In the genomic region with DNA sequence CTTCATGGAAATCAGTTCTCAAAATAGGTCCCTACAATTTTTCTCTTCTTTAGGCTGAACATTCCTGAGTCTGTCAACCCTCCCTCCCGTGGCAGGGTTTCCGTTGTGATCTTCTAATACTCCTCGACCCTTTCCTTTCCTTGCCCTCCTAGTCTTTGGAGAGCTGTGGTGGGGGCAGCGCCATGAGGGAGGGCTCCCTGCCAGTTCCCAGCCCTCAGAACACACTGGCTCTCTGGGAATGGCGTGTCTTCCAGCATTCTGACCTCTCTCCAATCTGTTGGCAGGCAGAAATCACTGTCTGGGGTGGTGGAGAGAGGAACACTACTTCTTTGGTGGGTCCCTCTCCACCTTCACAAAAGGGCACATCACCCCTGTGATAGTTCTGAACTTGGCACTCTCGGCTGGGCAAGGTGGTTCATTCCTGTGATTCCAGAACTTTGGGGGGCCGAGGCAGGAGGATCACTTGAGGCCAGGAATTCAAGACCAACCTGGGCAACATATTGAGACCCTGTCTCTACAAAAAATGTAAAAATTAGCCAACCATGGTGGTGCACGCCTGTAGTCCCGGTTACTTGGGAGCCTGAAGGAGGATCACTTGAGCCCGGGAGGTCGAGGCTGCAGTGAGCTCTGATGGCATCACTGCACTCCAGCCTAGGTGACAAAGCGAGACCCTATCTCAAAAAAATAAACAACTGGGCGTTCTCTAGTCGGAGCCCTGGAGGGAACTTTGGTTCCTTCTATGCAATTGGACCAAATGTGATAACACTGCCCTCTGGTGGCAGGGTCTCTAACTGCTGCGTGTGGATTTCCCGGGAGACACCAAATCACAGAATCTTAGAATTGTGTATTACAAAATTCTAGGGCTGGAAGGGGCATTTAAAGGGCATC, we compare ENCODE assay signal across 1 cellular context.
A peak's percentile ranks its signal among the peaks of the same experiment; 100 is the strongest.
TF ChIP-seq lines count a peak whose summit lies in the region.

No MANE protein-coding gene starts in this region.

TF ChIP-seq in K562, 482 proteins besides CTCF, POLR2A, EP300 and RAD21 (continued from another document):
- TF ChIP-seq, protein P1, sequence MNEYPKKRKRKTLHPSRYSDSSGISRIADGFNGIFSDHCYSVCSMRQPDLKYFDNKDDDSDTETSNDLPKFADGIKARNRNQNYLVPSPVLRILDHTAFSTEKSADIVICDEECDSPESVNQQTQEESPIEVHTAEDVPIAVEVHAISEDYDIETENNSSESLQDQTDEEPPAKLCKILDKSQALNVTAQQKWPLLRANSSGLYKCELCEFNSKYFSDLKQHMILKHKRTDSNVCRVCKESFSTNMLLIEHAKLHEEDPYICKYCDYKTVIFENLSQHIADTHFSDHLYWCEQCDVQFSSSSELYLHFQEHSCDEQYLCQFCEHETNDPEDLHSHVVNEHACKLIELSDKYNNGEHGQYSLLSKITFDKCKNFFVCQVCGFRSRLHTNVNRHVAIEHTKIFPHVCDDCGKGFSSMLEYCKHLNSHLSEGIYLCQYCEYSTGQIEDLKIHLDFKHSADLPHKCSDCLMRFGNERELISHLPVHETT (CRISPR knock-in tag; conservative IDR thresholded peaks at IDR 0.05 in 1 of 2, IDR thresholded peaks at IDR 0.05 in 1 of 2) = no peak
- peak; percentile 69 for TF ChIP-seq ARID2 (IDR thresholded peaks at IDR 0.05)
- no peak for TF ChIP-seq ZFX (CRISPR knock-in tag; IDR thresholded peaks at IDR 0.05)
- no peak for TF ChIP-seq ZNF224 (CRISPR knock-in tag; IDR thresholded peaks at IDR 0.05)
- peak; percentile 89 for TF ChIP-seq SMC3 (conservative IDR thresholded peaks at IDR 0.05; ENCODE audit: insufficient read depth, low read depth, low read length)
- TF ChIP-seq NR1H2 (CRISPR knock-in tag; IDR thresholded peaks at IDR 0.05) = no peak
- 0 out of 2 replicates have a peak, but pooled peaks have one; percentile 46 for TF ChIP-seq TARDBP (IDR thresholded peaks at IDR 0.05)
- TF ChIP-seq RFX1 (IDR thresholded peaks at IDR 0.05) = no peak
- peak; percentile 22; the same call in 1 of the 2 replicates for TF ChIP-seq ATF7 (IDR thresholded peaks at IDR 0.05)
- TF ChIP-seq TEAD4 (IDR thresholded peaks at IDR 0.05; ENCODE audit: low read length) = peak; percentile 32; the same call in 1 of the 2 replicates
- no peak for TF ChIP-seq TEAD4 (CRISPR knock-in tag; IDR thresholded peaks at IDR 0.05; ENCODE audit: borderline replicate concordance)
- TF ChIP-seq PHF21A (IDR thresholded peaks at IDR 0.05; ENCODE audit: borderline replicate concordance, low read depth) = 0 out of 2 replicates have a peak, but pooled peaks have one; percentile 12
- no peak for TF ChIP-seq TAF15 (IDR thresholded peaks at IDR 0.05; ENCODE audit: low read depth, low read length)
- TF ChIP-seq POLR2AphosphoS2 (IDR thresholded peaks at IDR 0.05; ENCODE audit: low read length) = no peak
- TF ChIP-seq MAZ (CRISPR knock-in tag; conservative IDR thresholded peaks at IDR 0.05 in 1 of 2, IDR thresholded peaks at IDR 0.05 in 1 of 2) = no peak
- TF ChIP-seq, protein P2, sequence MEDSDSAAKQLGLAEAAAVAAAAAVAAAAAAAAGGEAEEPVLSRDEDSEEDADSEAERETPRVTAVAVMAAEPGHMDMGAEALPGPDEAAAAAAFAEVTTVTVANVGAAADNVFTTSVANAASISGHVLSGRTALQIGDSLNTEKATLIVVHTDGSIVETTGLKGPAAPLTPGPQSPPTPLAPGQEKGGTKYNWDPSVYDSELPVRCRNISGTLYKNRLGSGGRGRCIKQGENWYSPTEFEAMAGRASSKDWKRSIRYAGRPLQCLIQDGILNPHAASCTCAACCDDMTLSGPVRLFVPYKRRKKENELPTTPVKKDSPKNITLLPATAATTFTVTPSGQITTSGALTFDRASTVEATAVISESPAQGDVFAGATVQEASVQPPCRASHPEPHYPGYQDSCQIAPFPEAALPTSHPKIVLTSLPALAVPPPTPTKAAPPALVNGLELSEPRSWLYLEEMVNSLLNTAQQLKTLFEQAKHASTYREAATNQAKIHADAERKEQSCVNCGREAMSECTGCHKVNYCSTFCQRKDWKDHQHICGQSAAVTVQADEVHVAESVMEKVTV (CRISPR knock-in tag; IDR thresholded peaks at IDR 0.05) = peak; percentile 93
- peak in 1 of 2 experiments; percentile 46; a peak in 1 of 4 replicates for TF ChIP-seq FOXK2 (conservative IDR thresholded peaks at IDR 0.05 in 1 of 2, IDR thresholded peaks at IDR 0.05 in 1 of 2; ENCODE audit: low read depth in 2 of 2)
- no peak for TF ChIP-seq NFYB (IDR thresholded peaks at IDR 0.05; ENCODE audit: extremely low read depth, insufficient read length)
- TF ChIP-seq CXXC5 (CRISPR knock-in tag; IDR thresholded peaks at IDR 0.05) = 0 out of 2 replicates have a peak, but pooled peaks have one; percentile 16
- TF ChIP-seq, protein P3, sequence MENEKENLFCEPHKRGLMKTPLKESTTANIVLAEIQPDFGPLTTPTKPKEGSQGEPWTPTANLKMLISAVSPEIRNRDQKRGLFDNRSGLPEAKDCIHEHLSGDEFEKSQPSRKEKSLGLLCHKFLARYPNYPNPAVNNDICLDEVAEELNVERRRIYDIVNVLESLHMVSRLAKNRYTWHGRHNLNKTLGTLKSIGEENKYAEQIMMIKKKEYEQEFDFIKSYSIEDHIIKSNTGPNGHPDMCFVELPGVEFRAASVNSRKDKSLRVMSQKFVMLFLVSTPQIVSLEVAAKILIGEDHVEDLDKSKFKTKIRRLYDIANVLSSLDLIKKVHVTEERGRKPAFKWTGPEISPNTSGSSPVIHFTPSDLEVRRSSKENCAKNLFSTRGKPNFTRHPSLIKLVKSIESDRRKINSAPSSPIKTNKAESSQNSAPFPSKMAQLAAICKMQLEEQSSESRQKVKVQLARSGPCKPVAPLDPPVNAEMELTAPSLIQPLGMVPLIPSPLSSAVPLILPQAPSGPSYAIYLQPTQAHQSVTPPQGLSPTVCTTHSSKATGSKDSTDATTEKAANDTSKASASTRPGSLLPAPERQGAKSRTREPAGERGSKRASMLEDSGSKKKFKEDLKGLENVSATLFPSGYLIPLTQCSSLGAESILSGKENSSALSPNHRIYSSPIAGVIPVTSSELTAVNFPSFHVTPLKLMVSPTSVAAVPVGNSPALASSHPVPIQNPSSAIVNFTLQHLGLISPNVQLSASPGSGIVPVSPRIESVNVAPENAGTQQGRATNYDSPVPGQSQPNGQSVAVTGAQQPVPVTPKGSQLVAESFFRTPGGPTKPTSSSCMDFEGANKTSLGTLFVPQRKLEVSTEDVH (IDR thresholded peaks at IDR 0.05; ENCODE audit: low read depth, partially characterized antibody) = no peak
- 0 out of 2 replicates have a peak, but pooled peaks have one; percentile 31 for TF ChIP-seq ZNF165 (CRISPR knock-in tag; IDR thresholded peaks at IDR 0.05; ENCODE audit: borderline replicate concordance)
- TF ChIP-seq, protein P4, sequence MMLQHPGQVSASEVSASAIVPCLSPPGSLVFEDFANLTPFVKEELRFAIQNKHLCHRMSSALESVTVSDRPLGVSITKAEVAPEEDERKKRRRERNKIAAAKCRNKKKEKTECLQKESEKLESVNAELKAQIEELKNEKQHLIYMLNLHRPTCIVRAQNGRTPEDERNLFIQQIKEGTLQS (IDR thresholded peaks at IDR 0.05) = no peak
- TF ChIP-seq, protein P4 (CRISPR knock-in tag; conservative IDR thresholded peaks at IDR 0.05) = peak; percentile 61
- no peak for TF ChIP-seq SLC30A9 (CRISPR knock-in tag; IDR thresholded peaks at IDR 0.05)
- peak; percentile 65; the same call in 1 of the 2 replicates for TF ChIP-seq STAG1 (CRISPR knock-in tag; IDR thresholded peaks at IDR 0.05; ENCODE audit: borderline replicate concordance)
- TF ChIP-seq, protein P5, sequence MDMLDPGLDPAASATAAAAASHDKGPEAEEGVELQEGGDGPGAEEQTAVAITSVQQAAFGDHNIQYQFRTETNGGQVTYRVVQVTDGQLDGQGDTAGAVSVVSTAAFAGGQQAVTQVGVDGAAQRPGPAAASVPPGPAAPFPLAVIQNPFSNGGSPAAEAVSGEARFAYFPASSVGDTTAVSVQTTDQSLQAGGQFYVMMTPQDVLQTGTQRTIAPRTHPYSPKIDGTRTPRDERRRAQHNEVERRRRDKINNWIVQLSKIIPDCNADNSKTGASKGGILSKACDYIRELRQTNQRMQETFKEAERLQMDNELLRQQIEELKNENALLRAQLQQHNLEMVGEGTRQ (CRISPR knock-in tag; IDR thresholded peaks at IDR 0.05) = no peak
- TF ChIP-seq, protein P6, sequence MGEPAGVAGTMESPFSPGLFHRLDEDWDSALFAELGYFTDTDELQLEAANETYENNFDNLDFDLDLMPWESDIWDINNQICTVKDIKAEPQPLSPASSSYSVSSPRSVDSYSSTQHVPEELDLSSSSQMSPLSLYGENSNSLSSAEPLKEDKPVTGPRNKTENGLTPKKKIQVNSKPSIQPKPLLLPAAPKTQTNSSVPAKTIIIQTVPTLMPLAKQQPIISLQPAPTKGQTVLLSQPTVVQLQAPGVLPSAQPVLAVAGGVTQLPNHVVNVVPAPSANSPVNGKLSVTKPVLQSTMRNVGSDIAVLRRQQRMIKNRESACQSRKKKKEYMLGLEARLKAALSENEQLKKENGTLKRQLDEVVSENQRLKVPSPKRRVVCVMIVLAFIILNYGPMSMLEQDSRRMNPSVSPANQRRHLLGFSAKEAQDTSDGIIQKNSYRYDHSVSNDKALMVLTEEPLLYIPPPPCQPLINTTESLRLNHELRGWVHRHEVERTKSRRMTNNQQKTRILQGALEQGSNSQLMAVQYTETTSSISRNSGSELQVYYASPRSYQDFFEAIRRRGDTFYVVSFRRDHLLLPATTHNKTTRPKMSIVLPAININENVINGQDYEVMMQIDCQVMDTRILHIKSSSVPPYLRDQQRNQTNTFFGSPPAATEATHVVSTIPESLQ (CRISPR knock-in tag; IDR thresholded peaks at IDR 0.05) = no peak
- TF ChIP-seq, protein P7, sequence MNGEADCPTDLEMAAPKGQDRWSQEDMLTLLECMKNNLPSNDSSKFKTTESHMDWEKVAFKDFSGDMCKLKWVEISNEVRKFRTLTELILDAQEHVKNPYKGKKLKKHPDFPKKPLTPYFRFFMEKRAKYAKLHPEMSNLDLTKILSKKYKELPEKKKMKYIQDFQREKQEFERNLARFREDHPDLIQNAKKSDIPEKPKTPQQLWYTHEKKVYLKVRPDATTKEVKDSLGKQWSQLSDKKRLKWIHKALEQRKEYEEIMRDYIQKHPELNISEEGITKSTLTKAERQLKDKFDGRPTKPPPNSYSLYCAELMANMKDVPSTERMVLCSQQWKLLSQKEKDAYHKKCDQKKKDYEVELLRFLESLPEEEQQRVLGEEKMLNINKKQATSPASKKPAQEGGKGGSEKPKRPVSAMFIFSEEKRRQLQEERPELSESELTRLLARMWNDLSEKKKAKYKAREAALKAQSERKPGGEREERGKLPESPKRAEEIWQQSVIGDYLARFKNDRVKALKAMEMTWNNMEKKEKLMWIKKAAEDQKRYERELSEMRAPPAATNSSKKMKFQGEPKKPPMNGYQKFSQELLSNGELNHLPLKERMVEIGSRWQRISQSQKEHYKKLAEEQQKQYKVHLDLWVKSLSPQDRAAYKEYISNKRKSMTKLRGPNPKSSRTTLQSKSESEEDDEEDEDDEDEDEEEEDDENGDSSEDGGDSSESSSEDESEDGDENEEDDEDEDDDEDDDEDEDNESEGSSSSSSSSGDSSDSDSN (IDR thresholded peaks at IDR 0.05; ENCODE audit: borderline replicate concordance in 1 of 2, low read depth in 2 of 2, low read length in 2 of 2) = 0 out of 4 replicates have a peak, but pooled peaks of 1 of the 2 experiments have one; percentile 29
- peak; percentile 46; the same call in 1 of the 2 replicates for TF ChIP-seq CREM (IDR thresholded peaks at IDR 0.05; ENCODE audit: low read depth)
- TF ChIP-seq CREB1 (IDR thresholded peaks at IDR 0.05) = 0 out of 2 replicates have a peak, but pooled peaks have one; percentile 26
- TF ChIP-seq CREB1 (CRISPR knock-in tag; IDR thresholded peaks at IDR 0.05) = no peak
- TF ChIP-seq JUND (IDR thresholded peaks at IDR 0.05; ENCODE audit: borderline replicate concordance, low read depth, low read length) = peak; percentile 43; the same call in 1 of the 2 replicates
- no peak; the same call in 2 of the 3 replicates for TF ChIP-seq JUND (tag; IDR thresholded peaks at IDR 0.05; ENCODE audit: borderline replicate concordance, low read depth, low read length)
- TF ChIP-seq SMAD4 (CRISPR knock-in tag; conservative IDR thresholded peaks at IDR 0.05) = 0 out of 2 replicates have a peak, but pooled peaks have one; percentile 20
- TF ChIP-seq FOXA3 (CRISPR knock-in tag; conservative IDR thresholded peaks at IDR 0.05 in 1 of 2, IDR thresholded peaks at IDR 0.05 in 1 of 2) = 0 out of 4 replicates have a peak, but pooled peaks of 1 of the 2 experiments have one; percentile 9
- TF ChIP-seq LCOR (CRISPR knock-in tag; IDR thresholded peaks at IDR 0.05) = peak; percentile 67; the same call in 1 of the 2 replicates
- peak; percentile 80 for TF ChIP-seq RB1 (IDR thresholded peaks at IDR 0.05; ENCODE audit: low read depth)
- peak in 1 of 2 experiments; percentile 65; a peak in 1 of 4 replicates for TF ChIP-seq RCOR1 (IDR thresholded peaks at IDR 0.05; ENCODE audit: borderline replicate concordance in 1 of 2, low read depth in 2 of 2, low read length in 2 of 2)
- TF ChIP-seq CC2D1A (IDR thresholded peaks at IDR 0.05) = peak; percentile 64; the same call in 1 of the 2 replicates
- no peak for TF ChIP-seq ASH1L (IDR thresholded peaks at IDR 0.05; ENCODE audit: borderline replicate concordance, low read depth, partially characterized antibody)
- TF ChIP-seq TCF7 (IDR thresholded peaks at IDR 0.05; ENCODE audit: borderline replicate concordance) = 0 out of 2 replicates have a peak, but pooled peaks have one; percentile 33
- no peak for TF ChIP-seq PURB (CRISPR knock-in tag; IDR thresholded peaks at IDR 0.05; ENCODE audit: low read depth)
- no peak for TF ChIP-seq PTTG1 (tag; IDR thresholded peaks at IDR 0.05; ENCODE audit: low read depth)
- TF ChIP-seq NEUROD1 (IDR thresholded peaks at IDR 0.05; ENCODE audit: borderline replicate concordance, low read depth, low read length, partially characterized antibody) = no peak
